ENCODE assay signal across 8 cellular contexts in the genomic region with DNA sequence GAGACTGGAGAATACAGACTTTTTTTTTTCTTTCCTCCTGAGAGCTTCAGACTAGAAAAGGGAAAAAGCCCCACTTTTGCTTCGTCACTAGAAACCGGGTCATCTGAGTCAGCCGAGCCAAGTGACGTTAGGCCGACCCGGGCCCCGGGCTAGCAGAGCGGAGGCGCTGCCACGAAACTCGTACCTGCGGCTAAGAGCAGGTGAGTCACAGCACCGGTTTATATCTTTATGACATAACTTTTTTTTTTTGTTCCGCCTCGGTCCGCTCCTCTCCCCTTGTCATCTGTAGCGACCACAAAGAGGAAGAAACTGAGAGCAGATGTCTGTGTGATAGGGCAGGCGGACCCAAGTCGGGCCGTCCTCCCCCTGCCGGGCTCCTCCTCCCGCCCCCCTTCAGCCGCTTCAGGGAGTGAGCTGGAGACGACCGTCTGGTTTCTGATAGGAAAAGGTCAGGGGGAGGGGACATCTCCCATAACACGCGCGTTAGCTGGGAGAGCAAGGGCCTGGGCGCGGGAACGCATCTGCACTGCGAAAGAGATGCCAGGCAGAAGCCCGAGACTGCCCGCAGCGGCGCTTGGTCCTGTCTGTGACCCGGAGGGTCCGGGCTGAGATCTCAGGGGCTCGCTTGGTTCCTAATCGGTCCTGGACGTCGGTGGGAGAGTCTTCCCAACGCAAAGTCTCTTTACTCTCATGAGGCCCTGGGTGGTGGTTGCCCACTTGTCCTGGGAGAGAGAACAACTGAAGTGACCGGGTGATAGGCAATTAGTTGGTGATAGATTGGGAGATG.
DNase-seq lines count a peak whose midpoint lies in the region; ATAC-seq lines count a peak whose summit lies in the region.

No MANE protein-coding gene starts in this region.

- peaks cover 21% of the 10 kb centered on the region for H3K4me1 ChIP-seq in HUES6 (ENCODE audit: control insufficient read depth, insufficient read depth, low read length)

- H3K9me3 ChIP-seq in HUES6 (ENCODE audit: control insufficient read depth, insufficient read depth, low read depth, low read length): no peaks in the 10 kb centered on the region

- peaks cover 16% of the 10 kb centered on the region for H3K9me3 Mint-ChIP-seq in activated T-cell treated with anti-CD3 and anti-CD28 coated beads, Interleukin-2, amount 50 U/mL, for 24 hours

- peak overlapping the region; percentile 71 for H3K4me3 Mint-ChIP-seq in activated T-cell treated with anti-CD3 and anti-CD28 coated beads, Interleukin-2, amount 50 U/mL, for 24 hours

- ATAC-seq in GM18909 (IDR thresholded peaks at IDR 0.05; ENCODE audit: poor library complexity, unreplicated experiment) (peak; percentile 56), GM19023 (IDR thresholded peaks at IDR 0.05; ENCODE audit: unreplicated experiment) (no peak), GM19324 (IDR thresholded peaks at IDR 0.05; ENCODE audit: low FRiP score, unreplicated experiment) (no peak)

- peaks cover 100% of the 10 kb centered on the region for H3K27me3 ChIP-seq in HUES6 (ENCODE audit: control insufficient read depth, insufficient read depth, low read length)

- H3K36me3 ChIP-seq in HUES6 (ENCODE audit: control insufficient read depth, insufficient read depth, low read length): no peaks in the 10 kb centered on the region

- H3K9ac ChIP-seq in HUES6 (ENCODE audit: low read length): no peak overlapping the region

- H3K36me3 Mint-ChIP-seq in activated T-cell treated with anti-CD3 and anti-CD28 coated beads, Interleukin-2, amount 50 U/mL, for 24 hours (ENCODE audit: low read depth): peaks cover 3% of the 10 kb centered on the region

- H3K27ac ChIP-seq in HUES6 (ENCODE audit: low read depth, low read length): no peak overlapping the region

- peak overlapping the region; percentile 86 for H3K27ac Mint-ChIP-seq in activated T-cell treated with anti-CD3 and anti-CD28 coated beads, Interleukin-2, amount 50 U/mL, for 24 hours

- H3K4me3 ChIP-seq in HUES6 (ENCODE audit: low read depth, low read length) (peak overlapping the region; percentile 54), iPS-11a (ENCODE audit: low read depth, low read length) (peak overlapping the region; percentile 27)

- peaks cover 40% of the 10 kb centered on the region for H3K4me1 Mint-ChIP-seq in activated T-cell treated with anti-CD3 and anti-CD28 coated beads, Interleukin-2, amount 50 U/mL, for 24 hours (ENCODE audit: low read depth)

- H3K27me3 Mint-ChIP-seq in activated T-cell treated with anti-CD3 and anti-CD28 coated beads, Interleukin-2, amount 50 U/mL, for 24 hours: peaks cover 87% of the 10 kb centered on the region

- peak; percentile 67 to 77 for DNase-seq in NOMO-1 (lab: John Stamatoyannopoulos, UW; ENCODE audit: unreplicated experiment in 2 of 2)
- peak; percentile 77 for DNase-seq in activated T-cell treated with anti-CD3 and anti-CD28 coated beads, Interleukin-2, amount 50 U/mL, for 24 hours
- DNase-seq in stimulated activated CD4-positive, alpha-beta T cell treated with anti-CD3 and anti-CD28 coated beads, Interleukin-1b, Interleukin-23, amount 100 ng/mL, for 24 hours (ENCODE audit: low read depth in 4 of 4, low spot score in 1 of 4): peak; percentile 32 to 77 (median 49)
